ENCODE assay signal across 13 cellular contexts in genomic region chr5:134215757-134216156, GRCh38. TPM values are rescaled to one million over a fixed set of nuclear protein-coding genes. Genes with fewer than 3 reads are reported as not detected.
DNase-seq lines count a peak whose midpoint lies in the region; ATAC-seq and TF ChIP-seq lines count a peak whose summit lies in the region.
"Had no signal": no experiment of that assay in that cellular context is flagged by ENCODE, and none has a peak within 500 bp of the region (broad histone marks: within the 10 kb centered on the region; RNA-seq: fewer than 3 reads in every experiment).

No MANE protein-coding gene starts in this region.

- no peaks in the 10 kb centered on the region for H3K36me3 ChIP-seq in cardiac muscle cell
- no peaks in the 10 kb centered on the region for H3K36me3 ChIP-seq in CD8-positive, alpha-beta T cell (ENCODE audit: insufficient read depth, low read length)

- H3K9me3 ChIP-seq in cardiac muscle cell (ENCODE audit: low read depth): no peaks in the 10 kb centered on the region
- H3K9me3 ChIP-seq in CD8-positive, alpha-beta T cell (ENCODE audit: low read length): no peaks in the 10 kb centered on the region
- H3K9me3 ChIP-seq: BE2C had no signal

- H3K9me3 Mint-ChIP-seq in CD8-positive, alpha-beta T cell: no peaks in the 10 kb centered on the region
- no peaks in the 10 kb centered on the region for H3K9me3 Mint-ChIP-seq in activated CD8-positive, alpha-beta T cell treated with anti-CD3 and anti-CD28 coated beads, Interleukin-2, amount 10 ng/mL, durations not matched to agents 7 days and 5 days (ENCODE audit: insufficient read depth)
- peaks cover 9% of the 10 kb centered on the region for H3K9me3 Mint-ChIP-seq in progenitor cell of endocrine pancreas (ENCODE audit: low read depth)

- peak overlapping the region; percentile 32 for H3K4me3 Mint-ChIP-seq in CD8-positive, alpha-beta T cell
- H3K4me3 Mint-ChIP-seq in activated CD8-positive, alpha-beta T cell treated with anti-CD3 and anti-CD28 coated beads, Interleukin-2, amount 10 ng/mL, durations not matched to agents 7 days and 5 days: no peak overlapping the region
- no peak overlapping the region for H3K4me3 Mint-ChIP-seq in progenitor cell of endocrine pancreas (ENCODE audit: low read depth)

- no peak overlapping the region for H3K27ac Mint-ChIP-seq in CD8-positive, alpha-beta T cell
- peak overlapping the region; percentile 30 for H3K27ac Mint-ChIP-seq in activated CD8-positive, alpha-beta T cell treated with anti-CD3 and anti-CD28 coated beads, Interleukin-2, amount 10 ng/mL, durations not matched to agents 7 days and 5 days
- peak overlapping the region; percentile 45 for H3K27ac Mint-ChIP-seq in progenitor cell of endocrine pancreas

- H3K4me1 Mint-ChIP-seq in CD8-positive, alpha-beta T cell (ENCODE audit: low read depth): peaks cover 82% of the 10 kb centered on the region
- H3K4me1 Mint-ChIP-seq in activated CD8-positive, alpha-beta T cell treated with anti-CD3 and anti-CD28 coated beads, Interleukin-2, amount 10 ng/mL, durations not matched to agents 7 days and 5 days (ENCODE audit: low read depth): peaks cover 40% of the 10 kb centered on the region
- H3K4me1 Mint-ChIP-seq in progenitor cell of endocrine pancreas (ENCODE audit: low read depth): peaks cover 12% of the 10 kb centered on the region

- H3K27me3 Mint-ChIP-seq in CD8-positive, alpha-beta T cell (ENCODE audit: low read depth): no peaks in the 10 kb centered on the region
- no peaks in the 10 kb centered on the region for H3K27me3 Mint-ChIP-seq in activated CD8-positive, alpha-beta T cell treated with anti-CD3 and anti-CD28 coated beads, Interleukin-2, amount 10 ng/mL, durations not matched to agents 7 days and 5 days (ENCODE audit: low read depth)
- no peaks in the 10 kb centered on the region for H3K27me3 Mint-ChIP-seq in progenitor cell of endocrine pancreas

- ATAC-seq in Right ventricle myocardium superior (ENCODE audit: poor library complexity) (no peak), GM18498 (IDR thresholded peaks at IDR 0.05; ENCODE audit: unreplicated experiment) (no peak)
- no peak for ATAC-seq in CD8-positive, alpha-beta T cell
- ATAC-seq in activated CD8-positive, alpha-beta T cell treated with anti-CD3 and anti-CD28 coated beads, Interleukin-2, amount 10 ng/mL, durations not matched to agents 7 days and 5 days: no peak

- in situ Hi-C loops in ACHN (cut with HindIII; ENCODE audit: low pct_ligation_motif_present, low pct_unique_long_range_greater_than_20kb, low sequenced_read_pairs): no loop called here

- TF ChIP-seq CTCF in cardiac muscle cell (IDR thresholded peaks at IDR 0.05; ENCODE audit: low read depth, low read length) (no peak), progenitor cell of endocrine pancreas (IDR thresholded peaks at IDR 0.05; ENCODE audit: unreplicated experiment) (no peak)
- TF ChIP-seq CTCF in CD8-positive, alpha-beta T cell (IDR thresholded peaks at IDR 0.05): no peak

- peak overlapping the region; percentile 39 for H3K27ac ChIP-seq in cardiac muscle cell
- H3K27ac ChIP-seq in CD8-positive, alpha-beta T cell (ENCODE audit: low read depth, low read length): no peak overlapping the region
- H3K27ac ChIP-seq: C4-2B, HL-60 had no signal

- intact Hi-C loops in Right ventricle myocardium superior (cut with DNase I): no loop called here
- intact Hi-C loops in CD8-positive, alpha-beta T cell (cut with DNase I, micrococcal nuclease): no loop called here

- H3K27me3 ChIP-seq in cardiac muscle cell: no peaks in the 10 kb centered on the region
- no peaks in the 10 kb centered on the region for H3K27me3 ChIP-seq in CD8-positive, alpha-beta T cell (ENCODE audit: insufficient read depth, low read length)
- H3K27me3 ChIP-seq: BE2C had no signal

- no peak overlapping the region for H3K4me3 ChIP-seq in cardiac muscle cell
- H3K4me3 ChIP-seq in CD8-positive, alpha-beta T cell (ENCODE audit: low read depth, low read length): no peak overlapping the region

- peaks cover 38% of the 10 kb centered on the region for H3K36me3 Mint-ChIP-seq in CD8-positive, alpha-beta T cell
- H3K36me3 Mint-ChIP-seq in activated CD8-positive, alpha-beta T cell treated with anti-CD3 and anti-CD28 coated beads, Interleukin-2, amount 10 ng/mL, durations not matched to agents 7 days and 5 days (ENCODE audit: low read depth): peaks cover 36% of the 10 kb centered on the region
- H3K36me3 Mint-ChIP-seq in progenitor cell of endocrine pancreas (ENCODE audit: insufficient read depth): peaks cover 26% of the 10 kb centered on the region

- POLR2A ChIA-PET in CD8-positive, alpha-beta T cell (lab: Charles Lee): no interaction called here
- POLR2A ChIA-PET in activated CD8-positive, alpha-beta T cell treated with anti-CD3 and anti-CD28 coated beads, Interleukin-2, amount 10 ng/mL, durations not matched to agents 7 days and 5 days (lab: Charles Lee): interaction anchor here (1.9 kb wide), 1 partner anchor 10 kb away, joined by 8 read pairs; the partner anchor contains the start of gene PPP2CA

- DNase-seq in cardiac muscle cell (ENCODE audit: low read depth in 1 of 2, low spot score in 1 of 2) (no peak), Right ventricle myocardium superior (no peak), progenitor cell of endocrine pancreas (ENCODE audit: low spot score, unreplicated experiment) (no peak), H4 (ENCODE audit: low spot score) (no peak), ACHN (no peak)
- no peak for DNase-seq in CD8-positive, alpha-beta T cell
- DNase-seq in activated CD8-positive, alpha-beta T cell treated with anti-CD3 and anti-CD28 coated beads, Interleukin-2, amount 10 ng/mL, durations not matched to agents 7 days and 5 days: no peak
- DNase-seq: BE2C, DMS79, EL had no signal

- no peaks in the 10 kb centered on the region for H3K4me1 ChIP-seq in cardiac muscle cell (ENCODE audit: low read depth)
- peaks cover 72% of the 10 kb centered on the region for H3K4me1 ChIP-seq in CD8-positive, alpha-beta T cell (ENCODE audit: insufficient read depth, low read length)
- H3K4me1 ChIP-seq: BE2C had no signal

- CTCF ChIA-PET in CD8-positive, alpha-beta T cell (lab: Charles Lee): interaction anchor here (0.9 kb wide), 1 partner anchor 9 kb away, joined by 3 read pairs; no protein-coding TSS in a partner anchor
- CTCF ChIA-PET in activated CD8-positive, alpha-beta T cell treated with anti-CD3 and anti-CD28 coated beads, Interleukin-2, amount 10 ng/mL, durations not matched to agents 7 days and 5 days (lab: Charles Lee): interaction anchor here (1.8 kb wide), 1 partner anchor 11 kb away, joined by 5 read pairs; the partner anchor contains the start of gene PPP2CA

RNA-seq across cellular contexts. Expression of gene PPP2CA, which starts 10.1 kb away (rescaled TPM):
- total RNA-seq in cardiac muscle cell (442 and 508 TPM in 2 replicates), Right ventricle myocardium superior (135 TPM), progenitor cell of endocrine pancreas (157 and 164 TPM in 2 replicates)
- 326 and 327 TPM in 2 replicates for polyA plus RNA-seq in cardiac muscle cell
- total RNA-seq in CD8-positive, alpha-beta T cell: 100 to 1,000 TPM; 233 to 260 TPM
- total RNA-seq in activated CD8-positive, alpha-beta T cell treated with anti-CD3 and anti-CD28 coated beads, Interleukin-2, amount 10 ng/mL, durations not matched to agents 7 days and 5 days: 100 to 1,000 TPM; 158 to 167 TPM
- total RNA-seq in H4 (2014; rRNA removed; shearing (Covaris generic)): 179 and 250 TPM in 2 replicates

RNA-seq across cellular contexts. Expression of gene SKP1, which starts 39.0 kb away (rescaled TPM):
- total RNA-seq in cardiac muscle cell: 301 and 517 TPM in 2 replicates
- 1,274 and 1,444 TPM in 2 replicates for polyA plus RNA-seq in cardiac muscle cell
- total RNA-seq in Right ventricle myocardium superior: 424 TPM
- total RNA-seq in CD8-positive, alpha-beta T cell: 100 to 1,000 TPM; 290 to 301 TPM
- 100 to 1,000 TPM; 203 to 206 TPM for total RNA-seq in activated CD8-positive, alpha-beta T cell treated with anti-CD3 and anti-CD28 coated beads, Interleukin-2, amount 10 ng/mL, durations not matched to agents 7 days and 5 days
- 339 and 358 TPM in 2 replicates for total RNA-seq in progenitor cell of endocrine pancreas
- total RNA-seq in H4 (2014; rRNA removed; shearing (Covaris generic)): 886 and 1,193 TPM in 2 replicates
